In genomic region chr17:7214300-7215135, GRCh38 we compare ENCODE assay signal across 8 cellular contexts. TPM values are rescaled to one million over a fixed set of nuclear protein-coding genes. Genes with fewer than 3 reads are reported as not detected.
A peak's percentile ranks its signal among the peaks of the same experiment; 100 is the strongest.
DNase-seq lines count a peak whose midpoint lies in the region; ATAC-seq and TF ChIP-seq lines count a peak whose summit lies in the region.

No MANE protein-coding gene starts in this region.

- peak; percentile 59 for TF ChIP-seq CTCF in kidney epithelial cell (IDR thresholded peaks at IDR 0.05; ENCODE audit: insufficient read depth, low read length, poor library complexity, severe bottlenecking)

- H3K4me3 ChIP-seq in kidney epithelial cell (ENCODE audit: low read depth, low read length), result peak overlapping the region; percentile 39

- H3K27me3 ChIP-seq in kidney epithelial cell (ENCODE audit: control insufficient read depth, insufficient read depth, low read length), result no peaks in the 10 kb centered on the region

- DNase-seq in AG20443 (ENCODE audit: low spot score) (peak; percentile 96), GM19238 (ENCODE audit: insufficient read length, low spot score) (peak; percentile 98), NCI-H460 (ENCODE audit: extremely low read depth, low read depth) (peak; percentile 96), cerebellar nuclear complex (lab: John Stamatoyannopoulos, UW) (peak; percentile 83 to 86), kidney epithelial cell (ENCODE audit: low read depth) (peak; percentile 81)
- DNase-seq in activated CD4-positive, CD25-positive, alpha-beta regulatory T cell treated with anti-CD3 and anti-CD28 coated beads, Interleukin-2, amount 50 U/mL, for 72 hours, result peak; percentile 98
- peak; percentile 100 for DNase-seq in stimulated activated CD4-positive, alpha-beta T cell treated with anti-CD3 and anti-CD28 coated beads, Interleukin-15, amount 100 ng/mL, for 24 hours

- H3K36me3 ChIP-seq in kidney epithelial cell (ENCODE audit: control insufficient read depth, insufficient read depth, low read length), result no peaks in the 10 kb centered on the region

- ATAC-seq in HG03432 (IDR thresholded peaks at IDR 0.05; ENCODE audit: unreplicated experiment), result peak; percentile 83

RNA-seq across cellular contexts. Expression of gene DLG4, which starts 5.1 kb away (rescaled TPM):
- 3.6 and 3.7 TPM in 2 replicates for total RNA-seq in NCI-H460 (2014; rRNA removed; shearing (Covaris generic))
- polyA plus RNA-seq in NCI-H460 (2014; cell fraction: nucleus; rRNA removed), result 4.7 and 4.8 TPM in 2 replicates
- total RNA-seq in kidney epithelial cell, result 6.1 and 12.9 TPM in 2 replicates

RNA-seq across cellular contexts. Expression of gene ACADVL, which starts 5.2 kb away (rescaled TPM):
- total RNA-seq in NCI-H460 (2014; rRNA removed; shearing (Covaris generic)), result 249 and 250 TPM in 2 replicates
- polyA plus RNA-seq in NCI-H460 (2014; cell fraction: nucleus; rRNA removed), result 1,827 and 1,980 TPM in 2 replicates
- total RNA-seq in kidney epithelial cell, result 219 and 344 TPM in 2 replicates

RNA-seq across cellular contexts. Expression of gene DVL2, which starts 19.8 kb away (rescaled TPM):
- 49.5 and 54.9 TPM in 2 replicates for total RNA-seq in NCI-H460 (2014; rRNA removed; shearing (Covaris generic))
- polyA plus RNA-seq in NCI-H460 (2014; cell fraction: nucleus; rRNA removed), result 87.1 and 94.0 TPM in 2 replicates
- 57.1 and 69.8 TPM in 2 replicates for total RNA-seq in kidney epithelial cell

RNA-seq across cellular contexts. Expression of gene PHF23, which starts 24.7 kb away (rescaled TPM):
- total RNA-seq in NCI-H460 (2014; rRNA removed; shearing (Covaris generic)), result 32.5 and 38.8 TPM in 2 replicates
- 20.7 and 21.2 TPM in 2 replicates for polyA plus RNA-seq in NCI-H460 (2014; cell fraction: nucleus; rRNA removed)
- 41.3 and 53.3 TPM in 2 replicates for total RNA-seq in kidney epithelial cell

RNA-seq across cellular contexts. Expression of gene GABARAP, which starts 27.7 kb away (rescaled TPM):
- total RNA-seq in NCI-H460 (2014; rRNA removed; shearing (Covaris generic)), result 150 and 175 TPM in 2 replicates
- 18.7 and 38.8 TPM in 2 replicates for polyA plus RNA-seq in NCI-H460 (2014; cell fraction: nucleus; rRNA removed)
- total RNA-seq in kidney epithelial cell, result 277 and 595 TPM in 2 replicates

Comparison
In these comparisons a context has a peak if more than half of its experiments do, and no peak if none do; other contexts are left out.
1. Peak in every context shown above with its lines: DNase-seq, ATAC-seq and H3K4me3 ChIP-seq.